ENCODE assay signal across 16 cellular contexts in the genomic region with DNA sequence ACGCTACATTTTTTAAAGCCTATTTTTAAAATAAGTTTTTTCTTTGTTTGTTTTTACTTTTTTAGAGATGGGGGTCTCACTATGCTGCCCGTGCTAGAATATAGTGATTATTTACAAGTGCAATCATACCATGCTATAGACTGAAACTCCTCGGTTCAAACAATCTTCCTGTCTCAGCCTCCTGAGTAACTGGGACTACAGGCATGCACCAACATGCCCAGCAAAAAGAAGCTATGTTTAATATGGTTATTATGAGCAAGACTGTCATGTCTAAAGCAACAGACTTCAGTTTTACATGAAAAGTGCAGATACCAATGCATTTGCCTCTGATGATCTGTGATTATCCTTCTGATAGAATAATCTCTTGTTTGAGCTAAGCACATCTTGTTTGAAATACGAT. TPM values are rescaled to one million over a fixed set of nuclear protein-coding genes. Genes with fewer than 3 reads are reported as not detected.
DNase-seq lines count a peak whose midpoint lies in the region; ATAC-seq and TF ChIP-seq lines count a peak whose summit lies in the region.
"Had no signal": no experiment of that assay in that cellular context is flagged by ENCODE, and none has a peak within 500 bp of the region (broad histone marks: within the 10 kb centered on the region; RNA-seq: fewer than 3 reads in every experiment).

No MANE protein-coding gene starts in this region.

- H3K4me3 ChIP-seq in GM12865 (ENCODE audit: low read depth, low read length), result no peak overlapping the region
- no peak overlapping the region for H3K4me3 ChIP-seq in HCT116 (replicated peaks in 1 of 2; ENCODE audit: low read depth in 1 of 2, low read length in 2 of 2)
- no peak overlapping the region for H3K4me3 ChIP-seq in OCI-LY1 (ENCODE audit: low read depth, low read length, poor library complexity, severe bottlenecking)
- no peak overlapping the region for H3K4me3 ChIP-seq in gastrocnemius medialis
- H3K4me3 ChIP-seq: esophagus squamous epithelium, lower lobe of right lung had no signal

- no TSS peak for BruUV-seq in HCT116 (replicated peaks; lab: Mats Ljungman, UMichigan)

- no peaks in the 10 kb centered on the region for H3F3A ChIP-seq in OCI-LY1 (ENCODE audit: insufficient read depth, low read length)

- H3K9me2 ChIP-seq in HCT116 (ENCODE audit: insufficient read depth), result no peaks in the 10 kb centered on the region
- no peaks in the 10 kb centered on the region for H3K9me2 ChIP-seq in OCI-LY1 (ENCODE audit: low read depth, low read length)

- no peak for ATAC-seq in HCT116
- peak; percentile 84 for ATAC-seq in foreskin keratinocyte
- no peak for ATAC-seq in gastrocnemius medialis
- no peak for ATAC-seq in HG03521 (IDR thresholded peaks at IDR 0.05; ENCODE audit: unreplicated experiment)
- ATAC-seq: activated T-helper 17 cell treated with anti-CD3 and anti-CD28 coated beads, Interleukin-2, amount 50 U/mL, for 72 hours; lower lobe of right lung had no signal

- no peak overlapping the region for H3K9ac ChIP-seq in HCT116 (ENCODE audit: low read length)
- H3K9ac ChIP-seq in OCI-LY1 (ENCODE audit: low read length), result peak overlapping the region; percentile 6; the same call in 1 of the 2 replicates

- H3K9me3 ChIP-seq in HCT116 (ENCODE audit: control insufficient read depth in 1 of 2, insufficient read depth in 1 of 2, low read depth in 1 of 2, low read length in 2 of 2) (no peaks in the 10 kb centered on the region), OCI-LY1 (ENCODE audit: low read length) (no peaks in the 10 kb centered on the region), gastrocnemius medialis (no peaks in the 10 kb centered on the region)
- H3K9me3 ChIP-seq: esophagus squamous epithelium, lower lobe of right lung had no signal

- no peak overlapping the region for H3K27ac ChIP-seq in HCT116 (ENCODE audit: low read depth, low read length)
- H3K27ac ChIP-seq in OCI-LY1 (ENCODE audit: low read depth, low read length, poor library complexity, severe bottlenecking), result peak overlapping the region; percentile 47
- H3K27ac ChIP-seq in foreskin keratinocyte, result peak overlapping the region; percentile 26
- H3K27ac ChIP-seq in gastrocnemius medialis, result no peak overlapping the region
- H3K27ac ChIP-seq: esophagus squamous epithelium, lower lobe of right lung had no signal

- no peak for TF ChIP-seq RAD21 in HCT116 (IDR thresholded peaks at IDR 0.05; ENCODE audit: low read depth)

- DNase-seq in GM12865 (ENCODE audit: low read depth), result peak; percentile 26
- no peak for DNase-seq in HCT116 (ENCODE audit: low read depth, low spot score)
- DNase-seq in foreskin keratinocyte, result peak; percentile 36 to 69
- DNase-seq in gastrocnemius medialis, result no peak
- DNase-seq in hepatic stellate cell (ENCODE audit: low spot score), result no peak
- DNase-seq in T-helper 9 cell, result no peak
- DNase-seq: esophagus squamous epithelium; immature natural killer cell; lower lobe of right lung; naive B cell; NCI-H1436 treated with DMSO at 0.1 percent for 48 hours; posterior cingulate gyrus; stimulated activated CD8-positive, alpha-beta memory T cell treated with anti-CD3 and anti-CD28 coated beads, Interleukin-4, amount 100 ng/mL, for 48 hours had no signal

- H3K27me3 ChIP-seq in HCT116 (ENCODE audit: insufficient read depth, low read length) (no peaks in the 10 kb centered on the region), OCI-LY1 (ENCODE audit: insufficient read depth, low read length) (no peaks in the 10 kb centered on the region), foreskin keratinocyte (no peaks in the 10 kb centered on the region), gastrocnemius medialis (no peaks in the 10 kb centered on the region)
- H3K27me3 ChIP-seq: esophagus squamous epithelium had no signal

- peaks cover 2 to 14% of the 10 kb centered on the region in 2 experiments; a peak in 3 of 4 replicates for H3K4me1 ChIP-seq in HCT116 (ENCODE audit: control insufficient read depth in 1 of 2, insufficient read depth in 2 of 2, low read length in 2 of 2)
- peaks cover 15% of the 10 kb centered on the region for H3K4me1 ChIP-seq in OCI-LY1 (ENCODE audit: insufficient read depth, low read length, severe bottlenecking)
- H3K4me1 ChIP-seq in foreskin keratinocyte, result peaks cover 14% of the 10 kb centered on the region
- H3K4me1 ChIP-seq in gastrocnemius medialis, result no peaks in the 10 kb centered on the region
- H3K4me1 ChIP-seq: lower lobe of right lung had no signal

- H4K20me1 ChIP-seq in HCT116 (ENCODE audit: insufficient read depth), result no peaks in the 10 kb centered on the region
- H4K20me1 ChIP-seq in OCI-LY1 (ENCODE audit: insufficient read depth, low read length), result no peaks in the 10 kb centered on the region

- no peak for TF ChIP-seq CTCF in GM12865 (IDR thresholded peaks at IDR 0.05; ENCODE audit: insufficient read depth, low read depth, low read length, missing control alignments)
- no peak for TF ChIP-seq CTCF in HCT116 (IDR thresholded peaks at IDR 0.05 in 2 of 3, conservative IDR thresholded peaks at IDR 0.05 in 1 of 3; ENCODE audit: borderline replicate concordance in 1 of 3, insufficient read depth in 1 of 3, low read depth in 2 of 3, low read length in 2 of 3)
- TF ChIP-seq CTCF in OCI-LY1 (IDR thresholded peaks at IDR 0.05; ENCODE audit: low read length), result no peak
- TF ChIP-seq CTCF in foreskin keratinocyte (conservative IDR thresholded peaks at IDR 0.05), result no peak
- TF ChIP-seq CTCF in gastrocnemius medialis (IDR thresholded peaks at IDR 0.05 in 4 of 5, conservative IDR thresholded peaks at IDR 0.05 in 1 of 5), result no peak

- H3K79me2 ChIP-seq in HCT116 (ENCODE audit: insufficient read depth, low read length) (no peaks in the 10 kb centered on the region), OCI-LY1 (ENCODE audit: insufficient read depth, low read length) (no peaks in the 10 kb centered on the region)

- RAD21 ChIA-PET in HCT116 (lab: Charles Lee; ENCODE audit: low non-redundant PET in 1 of 2, low total read pairs in 2 of 2, uncharacterized antibody in 2 of 2, unreplicated experiment in 2 of 2), result no interaction called here

- H3K36me3 ChIP-seq in HCT116 (ENCODE audit: control insufficient read depth in 1 of 2, insufficient read depth in 2 of 2, low read length in 2 of 2), result no peaks in the 10 kb centered on the region
- H3K36me3 ChIP-seq in OCI-LY1 (ENCODE audit: insufficient read depth, low read length), result no peaks in the 10 kb centered on the region
- H3K36me3 ChIP-seq in gastrocnemius medialis, result no peaks in the 10 kb centered on the region
- H3K36me3 ChIP-seq: esophagus squamous epithelium, lower lobe of right lung had no signal

- H2AFZ ChIP-seq in HCT116 (ENCODE audit: low read depth, low read length, poor library complexity, severe bottlenecking), result peak overlapping the region; percentile 45
- peak overlapping the region; percentile 87; the same call in 1 of the 2 replicates for H2AFZ ChIP-seq in OCI-LY1 (ENCODE audit: low read length)

- in situ Hi-C loops in gastrocnemius medialis (cut with MboI; ENCODE audit: low sequenced_read_pairs in 4 of 4), result no loop called here

- intact Hi-C loops in HCT116 (cut with micrococcal nuclease), result loop anchor here (10.0 kb wide), 1 partner anchor 229 kb away; a partner anchor contains a TSS
- intact Hi-C loops in gastrocnemius medialis (cut with DNase I; ENCODE audit: low total_unique reads), result loop anchor here (1.0 kb wide), 1 partner anchor 45 kb away; a partner anchor contains a TSS

- POLR2A ChIA-PET in HCT116 (lab: Charles Lee), result interaction anchor here (1.8 kb wide), 1 partner anchor 131 kb away, joined by 4 read pairs; a partner anchor contains a TSS

- TF ChIP-seq POLR2A in HCT116 (IDR thresholded peaks at IDR 0.05; ENCODE audit: borderline replicate concordance, extremely low read depth, insufficient read depth, insufficient read length) (no peak), gastrocnemius medialis (IDR thresholded peaks at IDR 0.05) (no peak)

- CTCF ChIA-PET in HCT116 (lab: Charles Lee), result no interaction called here

- H3K4me2 ChIP-seq in HCT116 (ENCODE audit: low read length) (0 out of 2 replicates have a peak overlapping the region, but pooled peaks have one; percentile 6), OCI-LY1 (ENCODE audit: low read length) (no peak overlapping the region)

TF ChIP-seq in HCT116, 20 proteins besides CTCF, POLR2A, EP300 and RAD21 (continues in another document):
- TF ChIP-seq JUND (IDR thresholded peaks at IDR 0.05), result no peak
- TF ChIP-seq, protein P1, sequence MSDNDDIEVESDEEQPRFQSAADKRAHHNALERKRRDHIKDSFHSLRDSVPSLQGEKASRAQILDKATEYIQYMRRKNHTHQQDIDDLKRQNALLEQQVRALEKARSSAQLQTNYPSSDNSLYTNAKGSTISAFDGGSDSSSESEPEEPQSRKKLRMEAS (IDR thresholded peaks at IDR 0.05), result no peak
- TF ChIP-seq EZH2phosphoT487 (IDR thresholded peaks at IDR 0.05; ENCODE audit: borderline replicate concordance), result no peak
- no peak for TF ChIP-seq SIN3A (IDR thresholded peaks at IDR 0.05; ENCODE audit: low read depth)
- no peak for TF ChIP-seq POLR2AphosphoS5 (IDR thresholded peaks at IDR 0.05; ENCODE audit: low read depth, low read length)
- TF ChIP-seq CEBPB (IDR thresholded peaks at IDR 0.05; ENCODE audit: low read depth), result no peak
- TF ChIP-seq EGR1 (IDR thresholded peaks at IDR 0.05; ENCODE audit: low read depth), result no peak
- TF ChIP-seq TCF7L2 (IDR thresholded peaks at IDR 0.05; ENCODE audit: borderline replicate concordance, extremely low read depth, insufficient read depth, insufficient read length), result no peak
- no peak for TF ChIP-seq YY1 (IDR thresholded peaks at IDR 0.05; ENCODE audit: extremely low read depth, insufficient replicate concordance, low read depth, low read length)
- TF ChIP-seq ZFX (IDR thresholded peaks at IDR 0.05), result no peak
- no peak for TF ChIP-seq FOSL1 (IDR thresholded peaks at IDR 0.05; ENCODE audit: low read depth)
- no peak for TF ChIP-seq EZH2 (IDR thresholded peaks at IDR 0.05)
- no peak for TF ChIP-seq CBX3 (IDR thresholded peaks at IDR 0.05; ENCODE audit: low read depth)

RNA-seq across cellular contexts. Expression of a gene that starts 45.6 kb away (rescaled TPM):
- total RNA-seq in HCT116 (2021; ENCODE audit: unreplicated experiment), result 17.7 TPM
- 4.5 and 5.9 TPM in 2 replicates for polyA plus RNA-seq in HCT116 (2012)
- total RNA-seq in foreskin keratinocyte, result 22.7 and 22.9 TPM in 2 replicates
- 8.5 and 9.9 TPM in 2 replicates for polyA plus RNA-seq in foreskin keratinocyte
- 10 to 100 TPM in 1 of 4 donors, 1 to 10 TPM in 3; 3.5 to 11.3 (median 8.1) TPM for total RNA-seq in gastrocnemius medialis

Comparison
In these comparisons a context has a peak if more than half of its experiments do, and no peak if none do; other contexts are left out.
1. DNase-seq: peak in GM12865 (single experiment) and foreskin keratinocyte (2 of 2); none in HCT116 (single experiment), gastrocnemius medialis (0 of 2), hepatic stellate cell (single experiment) and T-helper 9 cell (single experiment).
2. H3K27ac ChIP-seq: peak in OCI-LY1 (single experiment) and foreskin keratinocyte (single experiment); none in HCT116 (single experiment) and gastrocnemius medialis (0 of 4).